8 cellular contexts compared by ENCODE assay signal in the genomic region with DNA sequence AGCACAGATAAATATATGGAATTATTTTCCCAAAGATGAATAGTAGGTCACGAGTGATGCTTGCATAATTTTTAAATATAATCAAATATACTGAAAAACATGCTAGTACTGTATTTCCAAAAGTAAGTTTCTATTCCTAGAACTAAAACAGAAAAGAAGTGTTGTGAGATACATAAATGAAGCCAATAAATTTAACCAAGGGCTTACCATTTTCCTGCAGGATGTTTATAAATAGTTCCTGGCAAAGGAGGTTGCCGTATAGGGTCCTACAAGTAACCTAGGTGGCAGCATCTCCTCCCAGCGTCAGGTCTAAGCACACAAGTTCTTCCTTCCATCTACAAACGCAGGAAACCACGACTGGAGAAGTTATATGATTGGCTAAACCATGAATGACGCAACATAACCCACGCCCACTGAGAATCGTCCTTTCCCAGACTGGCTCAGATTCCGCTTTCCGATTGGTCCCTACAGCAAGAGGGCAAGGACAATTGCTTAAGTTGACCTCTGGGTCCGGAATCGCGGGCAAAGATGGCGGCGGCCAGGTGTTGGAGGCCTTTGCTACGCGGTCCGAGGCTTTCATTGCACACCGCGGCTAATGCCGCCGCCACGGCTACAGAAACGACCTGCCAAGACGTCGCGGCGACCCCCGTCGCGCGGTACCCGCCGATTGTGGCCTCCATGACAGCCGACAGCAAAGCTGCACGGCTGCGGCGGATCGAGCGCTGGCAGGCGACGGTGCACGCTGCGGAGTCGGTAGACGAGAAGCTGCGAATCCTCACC. TPM values are rescaled to one million over a fixed set of nuclear protein-coding genes. Genes with fewer than 3 reads are reported as not detected.
DNase-seq lines count a peak whose midpoint lies in the region; ATAC-seq and TF ChIP-seq lines count a peak whose summit lies in the region.

A gene (plus strand): TSS at position 513 of the 780 bp plus-strand sequence. CDS start 16 bp downstream, at position 529.

- H3K4me1 Mint-ChIP-seq in activated B cell treated with CpG ODN at 0.5 μM for 24 hours = peaks cover 31% of the 10 kb centered on the region

- H3K27me3 Mint-ChIP-seq in activated B cell treated with CpG ODN at 0.5 μM for 24 hours = peaks cover 4% of the 10 kb centered on the region

- H3K9me3 Mint-ChIP-seq in activated B cell treated with CpG ODN at 0.5 μM for 24 hours = no peaks in the 10 kb centered on the region

- POLR2A ChIA-PET in activated B cell treated with CpG ODN at 0.5 μM for 24 hours (lab: Charles Lee) = interaction anchor here (0.5 to 1.8 kb wide), 3 partner anchors 1325 to 1710 kb away, joined by 3 to 7 read pairs (median 3); a partner anchor contains a TSS

- CTCF ChIA-PET in activated B cell treated with CpG ODN at 0.5 μM for 24 hours (lab: Charles Lee) = no interaction called here

- H3K36me3 Mint-ChIP-seq in activated B cell treated with CpG ODN at 0.5 μM for 24 hours (ENCODE audit: low read depth) = peaks cover 31% of the 10 kb centered on the region

- intact Hi-C loops in activated B cell treated with CpG ODN at 0.5 μM for 24 hours (cut with micrococcal nuclease) = loop anchor here (1.0 to 2.0 kb wide), 4 partner anchors 67 to 1688 kb away; a partner anchor contains a TSS

- peak; percentile 96 for DNase-seq in AG08395 (ENCODE audit: low spot score)
- peak; percentile 98 for DNase-seq in NCI-H226
- DNase-seq in activated B cell treated with CpG ODN at 0.5 μM for 24 hours = peak; percentile 72
- DNase-seq in central memory CD4-positive, alpha-beta T cell = peak; percentile 94
- peak; percentile 100 for DNase-seq in inferior parietal cortex (ENCODE audit: extremely low spot score)
- peak; percentile 81 to 86 for DNase-seq in stimulated activated CD4-positive, alpha-beta T cell treated with anti-CD3 and anti-CD28 coated beads, Interleukin-12 subunit alpha, Interleukin-12 subunit beta, amount 100 ng/mL, for 24 hours (ENCODE audit: low read depth in 2 of 2)

- ATAC-seq in GM18907 (IDR thresholded peaks at IDR 0.05; ENCODE audit: unreplicated experiment) = peak; percentile 99
- ATAC-seq in HG03175 (IDR thresholded peaks at IDR 0.05; ENCODE audit: unreplicated experiment) = peak; percentile 97
- peak; percentile 96 for ATAC-seq in activated B cell treated with CpG ODN at 0.5 μM for 24 hours (ENCODE audit: low read depth)

- peak within 1 kb of the TSS; percentile 97 for H3K4me3 Mint-ChIP-seq in activated B cell treated with CpG ODN at 0.5 μM for 24 hours

- TF ChIP-seq CTCF in activated B cell treated with CpG ODN at 0.5 μM for 24 hours (IDR thresholded peaks at IDR 0.05) = no peak

- H3K27ac Mint-ChIP-seq in activated B cell treated with CpG ODN at 0.5 μM for 24 hours = peak within 1 kb of the TSS; percentile 94

RNA-seq across cellular contexts. Expression of the gene that starts here (rescaled TPM):
- 41.4 and 41.8 TPM in 2 replicates for total RNA-seq in activated B cell treated with CpG ODN at 0.5 μM for 24 hours

Comparison
In these comparisons a context has a peak if more than half of its experiments do, and no peak if none do; other contexts are left out.
1. Peak in every context shown above with its lines: DNase-seq and ATAC-seq.